Comparison of ENCODE assay signal across 1 cellular context in the genomic region with DNA sequence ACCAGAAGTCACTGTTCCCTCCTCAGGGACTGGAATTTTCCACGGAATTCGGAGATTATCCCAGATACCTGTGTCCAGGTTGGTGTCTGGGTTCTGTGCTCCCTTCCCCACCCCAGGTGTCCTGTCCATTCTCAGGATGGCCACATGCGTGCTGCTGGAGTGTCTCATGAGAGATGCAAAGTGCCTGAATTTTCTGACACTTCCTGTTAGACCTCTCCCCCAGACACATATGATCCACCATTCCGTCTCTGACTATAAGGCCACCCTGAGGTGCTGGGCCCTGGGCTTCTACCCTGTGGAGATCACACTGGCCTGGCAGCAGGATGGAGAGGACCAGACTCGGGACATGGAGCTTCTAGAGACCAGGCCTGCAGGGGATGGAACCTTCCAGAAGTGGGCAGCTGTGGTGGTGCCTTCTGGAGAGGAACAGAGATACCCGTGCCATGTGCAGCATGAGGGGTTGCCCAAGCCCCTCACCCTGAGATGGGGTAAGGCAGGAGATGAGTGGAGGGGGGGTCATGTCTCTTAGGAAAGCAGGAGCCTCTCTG.
TF ChIP-seq lines count a peak whose summit lies in the region.

No MANE protein-coding gene starts in this region.

TF ChIP-seq in WTC11, 78 proteins besides CTCF, POLR2A, EP300 and RAD21 (continued from another document):
- TF ChIP-seq ZNF512 (CRISPR knock-in tag; IDR thresholded peaks at IDR 0.05; ENCODE audit: borderline replicate concordance) (no peak), MXD4 (CRISPR knock-in tag; IDR thresholded peaks at IDR 0.05; ENCODE audit: borderline replicate concordance) (no peak), HMGA2 (CRISPR knock-in tag; IDR thresholded peaks at IDR 0.05) (no peak), TP53 (CRISPR knock-in tag; IDR thresholded peaks at IDR 0.05) (no peak), FOXJ3 (CRISPR knock-in tag; IDR thresholded peaks at IDR 0.05; ENCODE audit: borderline replicate concordance) (no peak), TEAD1 (CRISPR knock-in tag; IDR thresholded peaks at IDR 0.05) (no peak)
- TF ChIP-seq, protein P1, sequence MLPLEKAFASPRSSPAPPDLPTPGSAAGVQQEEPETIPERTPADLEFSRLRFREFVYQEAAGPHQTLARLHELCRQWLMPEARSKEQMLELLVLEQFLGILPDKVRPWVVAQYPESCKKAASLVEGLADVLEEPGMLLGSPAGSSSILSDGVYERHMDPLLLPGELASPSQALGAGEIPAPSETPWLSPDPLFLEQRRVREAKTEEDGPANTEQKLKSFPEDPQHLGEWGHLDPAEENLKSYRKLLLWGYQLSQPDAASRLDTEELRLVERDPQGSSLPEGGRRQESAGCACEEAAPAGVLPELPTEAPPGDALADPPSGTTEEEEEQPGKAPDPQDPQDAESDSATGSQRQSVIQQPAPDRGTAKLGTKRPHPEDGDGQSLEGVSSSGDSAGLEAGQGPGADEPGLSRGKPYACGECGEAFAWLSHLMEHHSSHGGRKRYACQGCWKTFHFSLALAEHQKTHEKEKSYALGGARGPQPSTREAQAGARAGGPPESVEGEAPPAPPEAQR (CRISPR knock-in tag; IDR thresholded peaks at IDR 0.05) = no peak
- TF ChIP-seq, protein P2, sequence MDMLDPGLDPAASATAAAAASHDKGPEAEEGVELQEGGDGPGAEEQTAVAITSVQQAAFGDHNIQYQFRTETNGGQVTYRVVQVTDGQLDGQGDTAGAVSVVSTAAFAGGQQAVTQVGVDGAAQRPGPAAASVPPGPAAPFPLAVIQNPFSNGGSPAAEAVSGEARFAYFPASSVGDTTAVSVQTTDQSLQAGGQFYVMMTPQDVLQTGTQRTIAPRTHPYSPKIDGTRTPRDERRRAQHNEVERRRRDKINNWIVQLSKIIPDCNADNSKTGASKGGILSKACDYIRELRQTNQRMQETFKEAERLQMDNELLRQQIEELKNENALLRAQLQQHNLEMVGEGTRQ (CRISPR knock-in tag; IDR thresholded peaks at IDR 0.05) = no peak
